1 cellular context compared by ENCODE assay signal in the genomic region with DNA sequence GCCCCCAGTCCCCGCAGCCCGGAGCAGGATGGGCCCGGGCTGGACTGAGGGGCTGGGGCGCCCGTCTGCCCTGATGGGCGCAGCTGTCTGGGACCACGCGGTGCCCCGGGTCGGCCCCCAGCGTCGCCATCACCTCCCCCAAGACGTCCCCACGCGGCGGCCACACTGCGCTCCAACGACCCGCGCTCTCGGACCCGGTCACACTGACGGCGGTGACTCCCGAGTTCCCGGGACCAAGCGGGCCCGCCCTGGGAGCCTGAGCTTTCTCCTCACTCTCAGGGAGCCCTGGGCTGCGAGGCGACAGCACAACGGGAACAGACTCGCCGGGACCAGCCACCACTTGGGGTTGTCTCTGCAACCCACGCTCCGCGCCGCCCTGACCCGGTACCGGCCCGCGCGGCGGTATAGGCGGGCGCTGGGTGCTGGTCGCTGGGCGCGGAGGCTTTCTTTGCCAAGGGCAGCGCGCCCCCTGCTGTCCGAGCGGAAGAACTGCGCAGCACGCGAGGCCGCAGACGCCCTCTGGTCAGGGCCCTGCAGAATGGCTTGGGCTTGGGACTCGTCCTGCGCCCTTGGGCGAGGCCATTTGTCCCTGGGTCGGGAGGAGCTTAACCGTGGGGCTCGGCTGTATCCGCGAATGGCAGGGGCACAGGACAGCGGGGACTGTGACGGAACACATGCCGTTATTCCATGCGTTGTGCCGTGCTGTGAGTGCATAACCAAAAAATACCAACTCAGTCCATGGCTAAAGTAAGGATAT.
TF ChIP-seq lines count a peak whose summit lies in the region.

No MANE protein-coding gene starts in this region.

TF ChIP-seq in HepG2, 621 proteins besides CTCF, POLR2A, EP300 and RAD21 (continued from another document and continues in another):
- TF ChIP-seq, protein P1, sequence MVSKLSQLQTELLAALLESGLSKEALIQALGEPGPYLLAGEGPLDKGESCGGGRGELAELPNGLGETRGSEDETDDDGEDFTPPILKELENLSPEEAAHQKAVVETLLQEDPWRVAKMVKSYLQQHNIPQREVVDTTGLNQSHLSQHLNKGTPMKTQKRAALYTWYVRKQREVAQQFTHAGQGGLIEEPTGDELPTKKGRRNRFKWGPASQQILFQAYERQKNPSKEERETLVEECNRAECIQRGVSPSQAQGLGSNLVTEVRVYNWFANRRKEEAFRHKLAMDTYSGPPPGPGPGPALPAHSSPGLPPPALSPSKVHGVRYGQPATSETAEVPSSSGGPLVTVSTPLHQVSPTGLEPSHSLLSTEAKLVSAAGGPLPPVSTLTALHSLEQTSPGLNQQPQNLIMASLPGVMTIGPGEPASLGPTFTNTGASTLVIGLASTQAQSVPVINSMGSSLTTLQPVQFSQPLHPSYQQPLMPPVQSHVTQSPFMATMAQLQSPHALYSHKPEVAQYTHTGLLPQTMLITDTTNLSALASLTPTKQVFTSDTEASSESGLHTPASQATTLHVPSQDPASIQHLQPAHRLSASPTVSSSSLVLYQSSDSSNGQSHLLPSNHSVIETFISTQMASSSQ (IDR thresholded peaks at IDR 0.05; ENCODE audit: low read depth), result no peak
- TF ChIP-seq, protein P1 (CRISPR knock-in tag; IDR thresholded peaks at IDR 0.05; ENCODE audit: borderline replicate concordance), result peak; percentile 62; the same call in 1 of the 2 replicates
- TF ChIP-seq, protein P2, sequence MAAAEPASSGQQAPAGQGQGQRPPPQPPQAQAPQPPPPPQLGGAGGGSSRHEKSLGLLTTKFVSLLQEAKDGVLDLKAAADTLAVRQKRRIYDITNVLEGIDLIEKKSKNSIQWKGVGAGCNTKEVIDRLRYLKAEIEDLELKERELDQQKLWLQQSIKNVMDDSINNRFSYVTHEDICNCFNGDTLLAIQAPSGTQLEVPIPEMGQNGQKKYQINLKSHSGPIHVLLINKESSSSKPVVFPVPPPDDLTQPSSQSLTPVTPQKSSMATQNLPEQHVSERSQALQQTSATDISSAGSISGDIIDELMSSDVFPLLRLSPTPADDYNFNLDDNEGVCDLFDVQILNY (CRISPR knock-in tag; conservative IDR thresholded peaks at IDR 0.05), result 0 out of 2 replicates have a peak, but pooled peaks have one; percentile 24
- peak; percentile 88; the same call in 1 of the 2 replicates for TF ChIP-seq ZNF34 (CRISPR knock-in tag; IDR thresholded peaks at IDR 0.05; ENCODE audit: borderline replicate concordance)
- TF ChIP-seq TRIM24 (CRISPR knock-in tag; IDR thresholded peaks at IDR 0.05), result no peak
- no peak for TF ChIP-seq ZSCAN12 (CRISPR knock-in tag; IDR thresholded peaks at IDR 0.05)
- no peak for TF ChIP-seq ZNF30 (CRISPR knock-in tag; IDR thresholded peaks at IDR 0.05)
- no peak for TF ChIP-seq ZSCAN9 (CRISPR knock-in tag; IDR thresholded peaks at IDR 0.05; ENCODE audit: borderline replicate concordance)
- TF ChIP-seq ZBTB14 (CRISPR knock-in tag; IDR thresholded peaks at IDR 0.05), result no peak
- TF ChIP-seq NAIF1 (CRISPR knock-in tag; IDR thresholded peaks at IDR 0.05; ENCODE audit: borderline replicate concordance), result peak; percentile 63; the same call in 1 of the 2 replicates
- peak; percentile 68 for TF ChIP-seq TMF1 (CRISPR knock-in tag; IDR thresholded peaks at IDR 0.05; ENCODE audit: low read depth)
- TF ChIP-seq ZBTB26 (CRISPR knock-in tag; IDR thresholded peaks at IDR 0.05; ENCODE audit: borderline replicate concordance), result 0 out of 2 replicates have a peak, but pooled peaks have one; percentile 43
- TF ChIP-seq NONO (IDR thresholded peaks at IDR 0.05), result no peak
- peak; percentile 83 for TF ChIP-seq NONO (CRISPR knock-in tag; conservative IDR thresholded peaks at IDR 0.05)
- 0 out of 2 replicates have a peak, but pooled peaks have one; percentile 46 for TF ChIP-seq GLI4 (CRISPR knock-in tag; IDR thresholded peaks at IDR 0.05; ENCODE audit: borderline replicate concordance)
- no peak; the same call in 1 of the 2 replicates for TF ChIP-seq ZSCAN21 (CRISPR knock-in tag; IDR thresholded peaks at IDR 0.05; ENCODE audit: borderline replicate concordance)
- TF ChIP-seq NRL (CRISPR knock-in tag; IDR thresholded peaks at IDR 0.05; ENCODE audit: borderline replicate concordance), result peak; percentile 81
- TF ChIP-seq KDM6A (CRISPR knock-in tag; IDR thresholded peaks at IDR 0.05; ENCODE audit: low read depth), result no peak
- TF ChIP-seq NFE2 (CRISPR knock-in tag; IDR thresholded peaks at IDR 0.05), result no peak
- TF ChIP-seq ZNF335 (CRISPR knock-in tag; IDR thresholded peaks at IDR 0.05), result no peak
- no peak for TF ChIP-seq ZNF460 (CRISPR knock-in tag; IDR thresholded peaks at IDR 0.05; ENCODE audit: borderline replicate concordance)
- no peak for TF ChIP-seq TOE1 (CRISPR knock-in tag; IDR thresholded peaks at IDR 0.05)
- TF ChIP-seq ZNF562 (CRISPR knock-in tag; IDR thresholded peaks at IDR 0.05; ENCODE audit: borderline replicate concordance), result no peak
- 0 out of 2 replicates have a peak, but pooled peaks have one; percentile 19 for TF ChIP-seq ZNF567 (CRISPR knock-in tag; IDR thresholded peaks at IDR 0.05; ENCODE audit: borderline replicate concordance)
- TF ChIP-seq NFKB2 (CRISPR knock-in tag; IDR thresholded peaks at IDR 0.05; ENCODE audit: borderline replicate concordance), result no peak; the same call in 1 of the 2 replicates
- TF ChIP-seq PHF8 (CRISPR knock-in tag; IDR thresholded peaks at IDR 0.05), result peak; percentile 71
- no peak for TF ChIP-seq KDM5A (IDR thresholded peaks at IDR 0.05; ENCODE audit: borderline replicate concordance, low read length)
- TF ChIP-seq TAF15 (IDR thresholded peaks at IDR 0.05; ENCODE audit: low read depth, low read length, poor library complexity, severe bottlenecking), result no peak
- no peak for TF ChIP-seq SATB2 (CRISPR knock-in tag; IDR thresholded peaks at IDR 0.05)
- no peak for TF ChIP-seq ZNF431 (CRISPR knock-in tag; IDR thresholded peaks at IDR 0.05; ENCODE audit: borderline replicate concordance, low read depth)
- TF ChIP-seq, protein P3, sequence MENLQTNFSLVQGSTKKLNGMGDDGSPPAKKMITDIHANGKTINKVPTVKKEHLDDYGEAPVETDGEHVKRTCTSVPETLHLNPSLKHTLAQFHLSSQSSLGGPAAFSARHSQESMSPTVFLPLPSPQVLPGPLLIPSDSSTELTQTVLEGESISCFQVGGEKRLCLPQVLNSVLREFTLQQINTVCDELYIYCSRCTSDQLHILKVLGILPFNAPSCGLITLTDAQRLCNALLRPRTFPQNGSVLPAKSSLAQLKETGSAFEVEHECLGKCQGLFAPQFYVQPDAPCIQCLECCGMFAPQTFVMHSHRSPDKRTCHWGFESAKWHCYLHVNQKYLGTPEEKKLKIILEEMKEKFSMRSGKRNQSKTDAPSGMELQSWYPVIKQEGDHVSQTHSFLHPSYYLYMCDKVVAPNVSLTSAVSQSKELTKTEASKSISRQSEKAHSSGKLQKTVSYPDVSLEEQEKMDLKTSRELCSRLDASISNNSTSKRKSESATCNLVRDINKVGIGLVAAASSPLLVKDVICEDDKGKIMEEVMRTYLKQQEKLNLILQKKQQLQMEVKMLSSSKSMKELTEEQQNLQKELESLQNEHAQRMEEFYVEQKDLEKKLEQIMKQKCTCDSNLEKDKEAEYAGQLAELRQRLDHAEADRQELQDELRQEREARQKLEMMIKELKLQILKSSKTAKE (CRISPR knock-in tag; IDR thresholded peaks at IDR 0.05; ENCODE audit: borderline replicate concordance), result 0 out of 2 replicates have a peak, but pooled peaks have one; percentile 37
- 0 out of 4 replicates have a peak, but pooled peaks of 1 of the 2 experiments have one; percentile 18 for TF ChIP-seq ATF4 (CRISPR knock-in tag; IDR thresholded peaks at IDR 0.05)
- TF ChIP-seq ZNF883 (CRISPR knock-in tag; IDR thresholded peaks at IDR 0.05; ENCODE audit: not compliant biosample characterization), result peak; percentile 73
- TF ChIP-seq DPF2 (CRISPR knock-in tag; IDR thresholded peaks at IDR 0.05; ENCODE audit: borderline replicate concordance, low read depth), result no peak
- no peak for TF ChIP-seq ONECUT2 (CRISPR knock-in tag; IDR thresholded peaks at IDR 0.05)
- TF ChIP-seq, protein P4, sequence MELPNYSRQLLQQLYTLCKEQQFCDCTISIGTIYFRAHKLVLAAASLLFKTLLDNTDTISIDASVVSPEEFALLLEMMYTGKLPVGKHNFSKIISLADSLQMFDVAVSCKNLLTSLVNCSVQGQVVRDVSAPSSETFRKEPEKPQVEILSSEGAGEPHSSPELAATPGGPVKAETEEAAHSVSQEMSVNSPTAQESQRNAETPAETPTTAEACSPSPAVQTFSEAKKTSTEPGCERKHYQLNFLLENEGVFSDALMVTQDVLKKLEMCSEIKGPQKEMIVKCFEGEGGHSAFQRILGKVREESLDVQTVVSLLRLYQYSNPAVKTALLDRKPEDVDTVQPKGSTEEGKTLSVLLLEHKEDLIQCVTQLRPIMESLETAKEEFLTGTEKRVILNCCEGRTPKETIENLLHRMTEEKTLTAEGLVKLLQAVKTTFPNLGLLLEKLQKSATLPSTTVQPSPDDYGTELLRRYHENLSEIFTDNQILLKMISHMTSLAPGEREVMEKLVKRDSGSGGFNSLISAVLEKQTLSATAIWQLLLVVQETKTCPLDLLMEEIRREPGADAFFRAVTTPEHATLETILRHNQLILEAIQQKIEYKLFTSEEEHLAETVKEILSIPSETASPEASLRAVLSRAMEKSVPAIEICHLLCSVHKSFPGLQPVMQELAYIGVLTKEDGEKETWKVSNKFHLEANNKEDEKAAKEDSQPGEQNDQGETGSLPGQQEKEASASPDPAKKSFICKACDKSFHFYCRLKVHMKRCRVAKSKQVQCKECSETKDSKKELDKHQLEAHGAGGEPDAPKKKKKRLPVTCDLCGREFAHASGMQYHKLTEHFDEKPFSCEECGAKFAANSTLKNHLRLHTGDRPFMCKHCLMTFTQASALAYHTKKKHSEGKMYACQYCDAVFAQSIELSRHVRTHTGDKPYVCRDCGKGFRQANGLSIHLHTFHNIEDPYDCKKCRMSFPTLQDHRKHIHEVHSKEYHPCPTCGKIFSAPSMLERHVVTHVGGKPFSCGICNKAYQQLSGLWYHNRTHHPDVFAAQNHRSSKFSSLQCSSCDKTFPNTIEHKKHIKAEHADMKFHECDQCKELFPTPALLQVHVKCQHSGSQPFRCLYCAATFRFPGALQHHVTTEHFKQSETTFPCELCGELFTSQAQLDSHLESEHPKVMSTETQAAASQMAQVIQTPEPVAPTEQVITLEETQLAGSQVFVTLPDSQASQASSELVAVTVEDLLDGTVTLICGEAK (IDR thresholded peaks at IDR 0.05), result no peak
- TF ChIP-seq, protein P4 (CRISPR knock-in tag; IDR thresholded peaks at IDR 0.05), result 0 out of 2 replicates have a peak, but pooled peaks have one; percentile 37
- no peak for TF ChIP-seq NR3C1 (CRISPR knock-in tag; IDR thresholded peaks at IDR 0.05)
